ENCODE assay signal across 1 cellular context in the genomic region with DNA sequence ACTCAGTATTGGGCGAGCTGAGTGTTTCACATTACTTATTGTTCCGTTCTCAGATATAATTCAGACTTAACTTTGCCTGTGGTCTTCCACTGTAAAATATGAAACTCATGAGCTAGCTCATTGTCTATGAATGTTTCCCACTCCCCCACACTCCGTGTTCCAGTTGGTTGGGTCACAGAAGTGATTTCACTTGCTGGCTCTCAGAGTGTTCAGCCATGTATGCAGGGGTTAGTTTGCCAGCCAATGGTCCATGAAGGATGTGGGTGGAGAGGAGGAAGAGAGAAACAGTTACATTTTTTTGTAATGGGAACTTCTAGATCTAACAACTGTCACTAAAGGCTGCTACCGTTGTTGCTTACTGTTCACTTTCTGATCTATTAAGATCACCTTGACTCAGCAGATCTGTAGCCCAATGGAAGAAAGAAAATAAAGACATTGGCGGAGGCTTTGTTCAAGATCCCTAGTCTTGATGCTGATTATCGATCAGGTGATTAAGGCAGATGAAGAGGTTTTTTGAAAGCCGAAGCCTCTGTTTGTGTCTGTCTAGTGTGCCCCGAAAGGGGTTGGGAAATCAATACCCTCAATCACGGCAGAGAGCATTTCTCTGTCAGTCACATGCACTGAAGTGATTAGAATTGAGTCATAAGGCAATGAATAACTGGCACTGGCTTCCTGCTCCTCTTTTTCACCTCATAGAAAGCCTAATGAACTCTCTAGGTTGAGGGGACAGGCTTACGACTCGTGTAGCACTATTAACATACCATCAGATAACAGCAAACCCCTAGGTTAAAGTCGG.
TF ChIP-seq lines count a peak whose summit lies in the region.

No MANE protein-coding gene starts in this region.

TF ChIP-seq in GM12878, 131 proteins besides CTCF, POLR2A, EP300 and RAD21 (continued from another document):
- TF ChIP-seq, protein P1, sequence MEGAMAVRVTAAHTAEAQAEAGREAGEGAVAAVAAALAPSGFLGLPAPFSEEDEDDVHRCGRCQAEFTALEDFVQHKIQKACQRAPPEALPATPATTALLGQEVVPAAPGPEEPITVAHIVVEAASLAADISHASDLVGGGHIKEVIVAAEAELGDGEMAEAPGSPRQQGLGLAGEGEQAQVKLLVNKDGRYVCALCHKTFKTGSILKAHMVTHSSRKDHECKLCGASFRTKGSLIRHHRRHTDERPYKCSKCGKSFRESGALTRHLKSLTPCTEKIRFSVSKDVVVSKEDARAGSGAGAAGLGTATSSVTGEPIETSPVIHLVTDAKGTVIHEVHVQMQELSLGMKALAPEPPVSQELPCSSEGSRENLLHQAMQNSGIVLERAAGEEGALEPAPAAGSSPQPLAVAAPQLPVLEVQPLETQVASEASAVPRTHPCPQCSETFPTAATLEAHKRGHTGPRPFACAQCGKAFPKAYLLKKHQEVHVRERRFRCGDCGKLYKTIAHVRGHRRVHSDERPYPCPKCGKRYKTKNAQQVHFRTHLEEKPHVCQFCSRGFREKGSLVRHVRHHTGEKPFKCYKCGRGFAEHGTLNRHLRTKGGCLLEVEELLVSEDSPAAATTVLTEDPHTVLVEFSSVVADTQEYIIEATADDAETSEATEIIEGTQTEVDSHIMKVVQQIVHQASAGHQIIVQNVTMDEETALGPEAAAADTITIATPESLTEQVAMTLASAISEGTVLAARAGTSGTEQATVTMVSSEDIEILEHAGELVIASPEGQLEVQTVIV (IDR thresholded peaks at IDR 0.05; ENCODE audit: borderline replicate concordance, partially characterized antibody) = no peak
- TF ChIP-seq POU2F2 (IDR thresholded peaks at IDR 0.05; ENCODE audit: borderline replicate concordance, low read depth, low read length) (peak; percentile 87; the same call in 2 of the 3 replicates), TAF1 (IDR thresholded peaks at IDR 0.05; ENCODE audit: borderline replicate concordance, low read depth, low read length) (no peak), CHD4 (IDR thresholded peaks at IDR 0.05) (no peak), TCF7 (IDR thresholded peaks at IDR 0.05; ENCODE audit: borderline replicate concordance) (no peak), BMI1 (IDR thresholded peaks at IDR 0.05; ENCODE audit: borderline replicate concordance) (peak; percentile 74; the same call in 1 of the 2 replicates), RB1 (IDR thresholded peaks at IDR 0.05; ENCODE audit: borderline replicate concordance) (no peak), CBFB (IDR thresholded peaks at IDR 0.05; ENCODE audit: low read depth) (no peak), MYC (IDR thresholded peaks at IDR 0.05; ENCODE audit: insufficient read depth, insufficient read length, insufficient replicate concordance, low read length, severe bottlenecking) (no peak), POLR2AphosphoS5 (IDR thresholded peaks at IDR 0.05; ENCODE audit: low read length) (no peak), E2F8 (IDR thresholded peaks at IDR 0.05; ENCODE audit: low read depth, partially characterized antibody) (no peak), KDM1A (IDR thresholded peaks at IDR 0.05; ENCODE audit: borderline replicate concordance) (no peak), HCFC1 (IDR thresholded peaks at IDR 0.05; ENCODE audit: low read length) (no peak), NRF1 (conservative IDR thresholded peaks at IDR 0.05; ENCODE audit: low read depth, low read length) (no peak), HDAC2 (IDR thresholded peaks at IDR 0.05) (no peak), SIX5 (IDR thresholded peaks at IDR 0.05; ENCODE audit: low read depth, low read length, severe bottlenecking) (no peak), MYB (IDR thresholded peaks at IDR 0.05; ENCODE audit: borderline replicate concordance, low read depth, low read length) (peak; percentile 67; the same call in 1 of the 2 replicates), ZNF217 (IDR thresholded peaks at IDR 0.05) (peak; percentile 90), KLF5 (IDR thresholded peaks at IDR 0.05; ENCODE audit: partially characterized antibody) (no peak), SMAD5 (IDR thresholded peaks at IDR 0.05; ENCODE audit: low read depth) (no peak), JUND (IDR thresholded peaks at IDR 0.05; ENCODE audit: low read depth, low read length) (no peak), MTA3 (IDR thresholded peaks at IDR 0.05; ENCODE audit: borderline replicate concordance, low read length) (peak; percentile 59; the same call in 1 of the 2 replicates), SUZ12 (IDR thresholded peaks at IDR 0.05; ENCODE audit: unreplicated experiment) (no peak), BCL3 (IDR thresholded peaks at IDR 0.05; ENCODE audit: borderline replicate concordance, insufficient read depth, low read depth, low read length, poor library complexity, severe bottlenecking) (peak; percentile 69), CREB1 (IDR thresholded peaks at IDR 0.05; ENCODE audit: low read depth) (peak; percentile 48; the same call in 1 of the 2 replicates), IRF4 (IDR thresholded peaks at IDR 0.05; ENCODE audit: low read depth, low read length) (peak; percentile 80)
TF ChIP-seq in GM12878: peak in this region for 56.
